In genomic region chr4:15755321-15755750, GRCh38 we compare ENCODE assay signal across 10 cellular contexts. TPM values are rescaled to one million over a fixed set of nuclear protein-coding genes. Genes with fewer than 3 reads are reported as not detected.
DNase-seq lines count a peak whose midpoint lies in the region; ATAC-seq lines count a peak whose summit lies in the region.
"Had no signal": no experiment of that assay in that cellular context is flagged by ENCODE, and none has a peak within 500 bp of the region (broad histone marks: within the 10 kb centered on the region; RNA-seq: fewer than 3 reads in every experiment).

No MANE protein-coding gene starts in this region.

- no peaks in the 10 kb centered on the region for H3K27me3 Mint-ChIP-seq in activated CD4-positive, alpha-beta T cell treated with anti-CD3 and anti-CD28 coated beads, Interleukin-2, amount 10 ng/mL, durations not matched to agents 7 days and 5 days

- H3K27ac ChIP-seq in epithelial cell of prostate, result no peak overlapping the region

- CTCF ChIA-PET in activated CD4-positive, alpha-beta T cell treated with anti-CD3 and anti-CD28 coated beads, Interleukin-2, amount 10 ng/mL, durations not matched to agents 7 days and 5 days (lab: Charles Lee), result interaction anchor here (0.8 to 4.3 kb wide), 8 partner anchors 15 to 89 kb away, joined by 3 to 86 read pairs (median 6); partner anchors contain the start of gene FAM200B

- H3K27ac Mint-ChIP-seq in activated CD4-positive, alpha-beta T cell treated with anti-CD3 and anti-CD28 coated beads, Interleukin-2, amount 10 ng/mL, durations not matched to agents 7 days and 5 days, result peak overlapping the region; percentile 96

- peaks cover 2% of the 10 kb centered on the region for H3K36me3 Mint-ChIP-seq in activated CD4-positive, alpha-beta T cell treated with anti-CD3 and anti-CD28 coated beads, Interleukin-2, amount 10 ng/mL, durations not matched to agents 7 days and 5 days (ENCODE audit: low read depth)

- peaks cover 9% of the 10 kb centered on the region for H3K9me3 Mint-ChIP-seq in activated CD4-positive, alpha-beta T cell treated with anti-CD3 and anti-CD28 coated beads, Interleukin-2, amount 10 ng/mL, durations not matched to agents 7 days and 5 days

- H3K4me3 Mint-ChIP-seq in activated CD4-positive, alpha-beta T cell treated with anti-CD3 and anti-CD28 coated beads, Interleukin-2, amount 10 ng/mL, durations not matched to agents 7 days and 5 days, result peak overlapping the region; percentile 78

- peaks cover 56% of the 10 kb centered on the region for H3K4me1 Mint-ChIP-seq in activated CD4-positive, alpha-beta T cell treated with anti-CD3 and anti-CD28 coated beads, Interleukin-2, amount 10 ng/mL, durations not matched to agents 7 days and 5 days

- POLR2A ChIA-PET in activated CD4-positive, alpha-beta T cell treated with anti-CD3 and anti-CD28 coated beads, Interleukin-2, amount 10 ng/mL, durations not matched to agents 7 days and 5 days (lab: Charles Lee), result interaction anchor here (0.7 kb wide), 1 partner anchor 81 kb away, joined by 6 read pairs; no protein-coding TSS in a partner anchor

- DNase-seq in A172 (ENCODE audit: low spot score) (peak; percentile 49), epithelial cell of prostate (ENCODE audit: low read depth, low spot score) (peak; percentile 20), SIG-M5 (lab: John Stamatoyannopoulos, UW) (no peak)
- peak; percentile 39 for DNase-seq in activated CD4-positive, alpha-beta T cell treated with anti-CD3 and anti-CD28 coated beads, Interleukin-2, amount 10 ng/mL, durations not matched to agents 7 days and 5 days
- DNase-seq: AML-193, NCI-H748 treated with DMSO at 0.1 percent for 48 hours had no signal

- peak; percentile 24 for ATAC-seq in HG02884 (IDR thresholded peaks at IDR 0.05; ENCODE audit: unreplicated experiment)
- ATAC-seq in HG03139 (IDR thresholded peaks at IDR 0.05; ENCODE audit: unreplicated experiment), result no peak
- no peak for ATAC-seq in HG02840 (IDR thresholded peaks at IDR 0.05; ENCODE audit: low FRiP score, unreplicated experiment)
- no peak for ATAC-seq in HG03039 (IDR thresholded peaks at IDR 0.05; ENCODE audit: unreplicated experiment)

RNA-seq across cellular contexts. Expression of gene CD38, which starts 22.8 kb away (rescaled TPM):
- not detected in 2 replicates for total RNA-seq in A172 (2014; rRNA removed; shearing (Covaris generic))
- 10 to 100 TPM; 87.4 to 95.3 TPM for total RNA-seq in activated CD4-positive, alpha-beta T cell treated with anti-CD3 and anti-CD28 coated beads, Interleukin-2, amount 10 ng/mL, durations not matched to agents 7 days and 5 days

RNA-seq across cellular contexts. Expression of gene BST1, which starts 52.5 kb away (rescaled TPM):
- not detected in 2 replicates for total RNA-seq in A172 (2014; rRNA removed; shearing (Covaris generic))
- total RNA-seq in activated CD4-positive, alpha-beta T cell treated with anti-CD3 and anti-CD28 coated beads, Interleukin-2, amount 10 ng/mL, durations not matched to agents 7 days and 5 days, result 1 to 10 TPM in 1 of 2 experiments, under 1 TPM in 1; 0.82 to 1.0 TPM

Comparison
In these comparisons a context has a peak if more than half of its experiments do, and no peak if none do; other contexts are left out.
1. RNA of gene CD38, which starts 22.8 kb away (total RNA-seq): 87.4 to 95.3 TPM in activated CD4-positive, alpha-beta T cell treated with anti-CD3 and anti-CD28 coated beads, Interleukin-2, amount 10 ng/mL, durations not matched to agents 7 days and 5 days; not detected in A172; every median in the first group is over 10 times any median in the second.